In genomic region chr1:228407118-228408040, GRCh38 we compare ENCODE assay signal across 8 cellular contexts.
A peak's percentile ranks its signal among the peaks of the same experiment; 100 is the strongest.
DNase-seq lines count a peak whose midpoint lies in the region; ATAC-seq, FAIRE-seq and TF ChIP-seq lines count a peak whose summit lies in the region.

No MANE protein-coding gene starts in this region.

- no peak for TF ChIP-seq CTCF in brain microvascular endothelial cell (IDR thresholded peaks at IDR 0.05; ENCODE audit: low read depth, low read length, missing control alignments)

- FAIRE-seq in GM19239 (lab: Jason Lieb, UNC): no peak

- H3K4me1 ChIP-seq in mucosa of stomach (ENCODE audit: control insufficient read depth, insufficient read depth, low read length): peaks cover 35% of the 10 kb centered on the region

- H3K9me3 ChIP-seq in mucosa of stomach (ENCODE audit: control insufficient read depth, low read length): no peaks in the 10 kb centered on the region

- in situ Hi-C loops in ACHN (cut with HindIII; ENCODE audit: low pct_ligation_motif_present, low pct_unique_long_range_greater_than_20kb, low sequenced_read_pairs) (no loop called here), brain microvascular endothelial cell (cut with HindIII; ENCODE audit: low pct_ligation_motif_present, low sequenced_read_pairs) (no loop called here)

- H3K27me3 ChIP-seq in brain microvascular endothelial cell (replicated peaks) (no peaks in the 10 kb centered on the region), mucosa of stomach (ENCODE audit: control insufficient read depth, insufficient read depth, low read length) (no peaks in the 10 kb centered on the region)

- peak; percentile 32 for ATAC-seq in HG02938 (IDR thresholded peaks at IDR 0.05; ENCODE audit: unreplicated experiment)

- H3K36me3 ChIP-seq in brain microvascular endothelial cell (replicated peaks): peaks cover 3% of the 10 kb centered on the region
- no peaks in the 10 kb centered on the region for H3K36me3 ChIP-seq in mucosa of stomach (ENCODE audit: control insufficient read depth, insufficient read depth, low read length)

- peak overlapping the region; percentile 93 for H3K4me3 ChIP-seq in brain microvascular endothelial cell (ENCODE audit: low read depth, low read length)
- peak overlapping the region; percentile 80 for H3K4me3 ChIP-seq in mucosa of stomach (ENCODE audit: low read length)

- no peak overlapping the region for H3K27ac ChIP-seq in brain microvascular endothelial cell

- peak; percentile 29 for DNase-seq in ACHN
- no peak for DNase-seq in brain microvascular endothelial cell
- DNase-seq in SW480 (ENCODE audit: low spot score): no peak
- no peak for DNase-seq in GM19239 (ENCODE audit: insufficient read length, low spot score)
- DNase-seq in DMS53 treated with DMSO at 0.1 percent for 48 hours (lab: John Stamatoyannopoulos, UW; ENCODE audit: unreplicated experiment): no peak
- DNase-seq in GDM1 (lab: John Stamatoyannopoulos, UW): no peak

- H3K9ac ChIP-seq in mucosa of stomach (ENCODE audit: low read length): peak overlapping the region; percentile 75
